ENCODE assay signal across 8 cellular contexts in the genomic region with DNA sequence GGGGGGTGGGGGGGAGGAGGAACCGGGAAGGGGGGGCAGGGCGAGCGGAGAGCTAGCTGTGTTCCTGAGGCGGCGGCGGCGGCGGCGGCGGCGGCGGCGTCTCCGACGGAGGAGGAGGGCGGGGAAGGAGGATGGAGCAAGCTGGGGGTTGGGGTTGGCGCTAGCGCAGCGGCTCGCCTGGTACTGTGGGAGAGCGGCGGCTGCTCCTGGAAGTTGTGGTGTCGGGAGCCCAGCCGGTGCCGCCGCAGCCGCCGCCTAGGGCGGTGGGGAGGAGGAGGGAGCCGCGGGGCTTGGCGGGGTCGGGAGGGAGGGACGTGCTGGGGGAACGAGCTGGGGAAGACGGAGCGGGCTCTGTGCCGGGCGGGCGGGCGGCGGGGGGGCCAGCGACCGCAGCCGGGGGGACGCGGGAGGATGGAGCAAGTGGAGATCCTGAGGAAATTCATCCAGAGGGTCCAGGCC. TPM values are rescaled to one million over a fixed set of nuclear protein-coding genes. Genes with fewer than 3 reads are reported as not detected.
A peak's percentile ranks its signal among the peaks of the same experiment; 100 is the strongest.
DNase-seq lines count a peak whose midpoint lies in the region; ATAC-seq and TF ChIP-seq lines count a peak whose summit lies in the region.

A gene (plus strand): TSS at position 160 of the 459 bp plus-strand sequence. CDS start 252 bp downstream, at position 412.

- H4K20me1 ChIP-seq in DND-41 (ENCODE audit: insufficient read depth, low read length), result peaks cover 8% of the 10 kb centered on the region

- H3K4me3 ChIP-seq in DND-41 (ENCODE audit: low read depth in 1 of 2, low read length in 2 of 2) (peak within 1 kb of the TSS; percentile 66 to 67), LNCaP clone FGC (ENCODE audit: low read depth, low read length) (peak within 1 kb of the TSS; percentile 94), right atrium auricular region (peak within 1 kb of the TSS; percentile 76 to 84)

- H3K9me3 ChIP-seq in DND-41 (ENCODE audit: insufficient read depth, low read length, severe bottlenecking) (no peaks in the 10 kb centered on the region), right atrium auricular region (no peaks in the 10 kb centered on the region)

- H3K9ac ChIP-seq in DND-41 (ENCODE audit: low read depth, low read length), result peak within 1 kb of the TSS; percentile 76

- peaks cover 9% of the 10 kb centered on the region for H3K79me2 ChIP-seq in DND-41 (ENCODE audit: insufficient read depth, low read length)

- H2AFZ ChIP-seq in DND-41 (ENCODE audit: low read depth, low read length), result peak within 1 kb of the TSS; percentile 85

- H3K36me3 ChIP-seq in DND-41 (ENCODE audit: insufficient read depth, low read length) (no peaks in the 10 kb centered on the region; the same call in 1 of the 2 replicates), right atrium auricular region (no peaks in the 10 kb centered on the region)

- H3K4me2 ChIP-seq in DND-41 (ENCODE audit: insufficient read depth, low read length), result peak within 1 kb of the TSS; percentile 99

- TF ChIP-seq CTCF in DND-41 (IDR thresholded peaks at IDR 0.05; ENCODE audit: borderline replicate concordance, extremely low read depth, low read length, poor library complexity, severe bottlenecking), result no peak
- TF ChIP-seq CTCF in LNCaP clone FGC (IDR thresholded peaks at IDR 0.05; ENCODE audit: control insufficient read depth, extremely low read depth, insufficient read depth), result no peak
- TF ChIP-seq CTCF in right atrium auricular region (IDR thresholded peaks at IDR 0.05), result no peak

- 0 to 1% (median 0%) methylated on average over 13 to 43 of the region's 47 CpGs for WGBS in adipose tissue, 3 donors

- peaks cover 22% of the 10 kb centered on the region for H3K4me1 ChIP-seq in DND-41 (ENCODE audit: insufficient read depth, low read length)
- H3K4me1 ChIP-seq in right atrium auricular region, result peaks cover 0 to 24% of the 10 kb centered on the region in 2 donors

- ATAC-seq in DND-41 (ENCODE audit: insufficient read depth, low read depth) (peak; percentile 70), GM21717 (IDR thresholded peaks at IDR 0.05; ENCODE audit: unreplicated experiment) (peak; percentile 46), GM18517 (IDR thresholded peaks at IDR 0.05; ENCODE audit: unreplicated experiment) (no peak)

- DNase-seq in DND-41 (peak; percentile 85), LNCaP clone FGC (ENCODE audit: low read depth) (peak; percentile 47), right atrium auricular region (ENCODE audit: low spot score) (peak; percentile 66), renal cortical epithelial cell (ENCODE audit: low read depth) (no peak), AG20443 (ENCODE audit: low spot score) (no peak)

- H3K27me3 ChIP-seq in DND-41 (ENCODE audit: insufficient read depth, low read length, poor library complexity), result no peaks in the 10 kb centered on the region
- H3K27me3 ChIP-seq in right atrium auricular region, result no peaks in the 10 kb centered on the region

- H3K27ac ChIP-seq in DND-41 (ENCODE audit: low read length) (peak within 1 kb of the TSS; percentile 61), adipose tissue (ENCODE audit: low read depth, low read length) (peak within 1 kb of the TSS; percentile 89), right atrium auricular region (peak within 1 kb of the TSS; percentile 95 to 98)

RNA-seq across cellular contexts. Expression of the gene that starts here (rescaled TPM):
- 10 to 100 TPM; 16.8 to 81.0 (median 60.3) TPM for polyA plus RNA-seq in adipose tissue
- total RNA-seq in right atrium auricular region (10 to 100 TPM; 38.8 to 54.2 TPM), renal cortical epithelial cell (40.5 and 105 TPM in 2 replicates)

Comparison
In these comparisons a context has a peak if more than half of its experiments do, and no peak if none do; other contexts are left out.
1. DNase-seq: peak in DND-41 (single experiment), LNCaP clone FGC (single experiment) and right atrium auricular region (single experiment); none in renal cortical epithelial cell (single experiment) and AG20443 (single experiment).
2. Peak in every context shown above with its lines, with median percentiles within 50 percentile points of each other: H3K27ac ChIP-seq and H3K4me3 ChIP-seq.